Comparison of ENCODE assay signal across 8 cellular contexts in genomic region chr7:114048386-114049235, GRCh38.
DNase-seq lines count a peak whose midpoint lies in the region; ATAC-seq, FAIRE-seq and TF ChIP-seq lines count a peak whose summit lies in the region.

No MANE protein-coding gene starts in this region.

- peak overlapping the region; percentile 65 for H3K4me3 Mint-ChIP-seq in activated T-cell treated with anti-CD3 and anti-CD28 coated beads, Interleukin-2, amount 50 U/mL, for 4 hours
- peak overlapping the region; percentile 69 to 85 (median 81) for H3K4me3 Mint-ChIP-seq in naive thymus-derived CD4-positive, alpha-beta T cell

- H3K9me1 ChIP-seq in K562 (ENCODE audit: control insufficient read depth, insufficient read depth, low read length) = no peaks in the 10 kb centered on the region

- peak overlapping the region; percentile 51 for H3K4me2 ChIP-seq in K562 (ENCODE audit: insufficient read depth, low read length)

- 1% methylated on average over 12 of the region's 12 CpGs for WGBS in K562 (ENCODE audit: insufficient coverage, low coverage, missing lambda C conversion rate)
- WGBS in aorta, 2 donors = 83 to 87% methylated on average over 12 of the region's 12 CpGs
- 71 to 81% methylated on average over 12 of the region's 12 CpGs for WGBS in testis, 2 donors

- TF ChIP-seq POLR2A in K562 (conservative IDR thresholded peaks at IDR 0.05) = no peak
- TF ChIP-seq POLR2A in testis (IDR thresholded peaks at IDR 0.05) = no peak

- TF ChIP-seq EP300 in K562 (IDR thresholded peaks at IDR 0.05; ENCODE audit: low read length) = no peak

- H3K36me3 ChIP-seq in K562 (ENCODE audit: control insufficient read depth, insufficient read depth, low read length) (no peaks in the 10 kb centered on the region), aorta (ENCODE audit: control insufficient read depth in 1 of 2, insufficient read depth in 2 of 2, low read length in 1 of 2) (no peaks in the 10 kb centered on the region), testis (ENCODE audit: low read depth, missing control alignments) (no peaks in the 10 kb centered on the region)
- H3K36me3 ChIP-seq in naive thymus-derived CD4-positive, alpha-beta T cell (ENCODE audit: control insufficient read depth in 2 of 3, insufficient read depth in 3 of 3, low read length in 3 of 3) = no peaks in the 10 kb centered on the region

- no peaks in the 10 kb centered on the region for H4K20me1 ChIP-seq in K562 (replicated peaks; ENCODE audit: control insufficient read depth, insufficient read depth, low read length)

- in situ Hi-C loops in K562 (cut with MboI) = no loop called here

- H3K27ac ChIP-seq in K562 (ENCODE audit: extremely low read depth, low read depth, low read length) = no peak overlapping the region
- no peak overlapping the region for H3K27ac ChIP-seq in naive thymus-derived CD4-positive, alpha-beta T cell (ENCODE audit: low read depth, low read length)
- H3K27ac ChIP-seq in aorta (ENCODE audit: low read depth in 1 of 2, low read length in 2 of 2) = no peak overlapping the region
- H3K27ac ChIP-seq in testis = no peak overlapping the region

- H3K4me1 ChIP-seq in K562 (replicated peaks in 1 of 2; ENCODE audit: control insufficient read depth in 2 of 2, insufficient read depth in 2 of 2, low read length in 2 of 2) (no peaks in the 10 kb centered on the region), aorta (ENCODE audit: control insufficient read depth in 1 of 2, insufficient read depth in 2 of 2, low read length in 2 of 2) (peaks cover 0 to 1% of the 10 kb centered on the region in 2 donors), testis (no peaks in the 10 kb centered on the region)
- no peaks in the 10 kb centered on the region for H3K4me1 ChIP-seq in naive thymus-derived CD4-positive, alpha-beta T cell (ENCODE audit: control insufficient read depth in 2 of 2, insufficient read depth in 2 of 2, low read length in 2 of 2)

- H3K9me3 Mint-ChIP-seq in activated T-cell treated with anti-CD3 and anti-CD28 coated beads, Interleukin-2, amount 50 U/mL, for 4 hours = no peaks in the 10 kb centered on the region
- peaks cover 0 to 5% (median 0%) of the 10 kb centered on the region in 11 donors for H3K9me3 Mint-ChIP-seq in naive thymus-derived CD4-positive, alpha-beta T cell

- DNase-seq in activated T-cell treated with anti-CD3 and anti-CD28 coated beads, Interleukin-2, amount 50 U/mL, for 4 hours = no peak
- DNase-seq in activated T-cell treated with anti-CD3 and anti-CD28 coated beads for 4 hours (no peak), NCI-H2029 treated with DMSO at 0.1 percent for 48 hours (lab: John Stamatoyannopoulos, UW) (peak; percentile 64), K562 (ENCODE audit: extremely low read depth in 1 of 4, low spot score in 3 of 4) (peak in 2 of 4 experiments; percentile 13), aorta (no peak), testis (no peak)
- DNase-seq in naive thymus-derived CD4-positive, alpha-beta T cell = peak in 2 of 9 donors; percentile 0 to 7

- H3K27me3 Mint-ChIP-seq in activated T-cell treated with anti-CD3 and anti-CD28 coated beads, Interleukin-2, amount 50 U/mL, for 4 hours (ENCODE audit: low read depth) = no peaks in the 10 kb centered on the region
- H3K27me3 Mint-ChIP-seq in naive thymus-derived CD4-positive, alpha-beta T cell = peaks cover 0 to 4% (median 0%) of the 10 kb centered on the region in 5 donors

- peak overlapping the region; percentile 68 for H2AFZ ChIP-seq in K562 (ENCODE audit: low read depth, low read length)

- peak overlapping the region in 7 of 9 donors; percentile 2 to 75 (median 55) for H3K27ac Mint-ChIP-seq in naive thymus-derived CD4-positive, alpha-beta T cell

- TF ChIP-seq RAD21 in K562 (CRISPR knock-in tag; conservative IDR thresholded peaks at IDR 0.05 in 1 of 2, IDR thresholded peaks at IDR 0.05 in 1 of 2) = no peak

- no peaks in the 10 kb centered on the region for H3K79me2 ChIP-seq in K562 (ENCODE audit: control insufficient read depth, insufficient read depth, low read length)

- H3K36me3 Mint-ChIP-seq in activated T-cell treated with anti-CD3 and anti-CD28 coated beads, Interleukin-2, amount 50 U/mL, for 4 hours (ENCODE audit: insufficient read depth) = peaks cover 1% of the 10 kb centered on the region
- H3K36me3 Mint-ChIP-seq in naive thymus-derived CD4-positive, alpha-beta T cell = peaks cover 0 to 4% (median 0%) of the 10 kb centered on the region in 5 donors

- intact Hi-C loops in K562 (cut with micrococcal nuclease) (no loop called here), aorta (cut with DNase I) (no loop called here), testis (cut with DNase I; ENCODE audit: low total_unique reads) (no loop called here)
- intact Hi-C loops in naive thymus-derived CD4-positive, alpha-beta T cell (cut with micrococcal nuclease) = no loop called here

- no peaks in the 10 kb centered on the region for H3K27me3 ChIP-seq in K562 (ENCODE audit: control insufficient read depth in 2 of 2, insufficient read depth in 2 of 2, low read length in 2 of 2)
- no peaks in the 10 kb centered on the region for H3K27me3 ChIP-seq in naive thymus-derived CD4-positive, alpha-beta T cell (ENCODE audit: control insufficient read depth in 2 of 2, insufficient read depth in 2 of 2, low read length in 2 of 2)
- no peaks in the 10 kb centered on the region for H3K27me3 ChIP-seq in aorta (ENCODE audit: control insufficient read depth in 1 of 2, insufficient read depth in 2 of 2, low read length in 1 of 2)
- no peaks in the 10 kb centered on the region for H3K27me3 ChIP-seq in testis

- CTCF ChIA-PET in K562 (lab: Yijun Ruan, JAX; ENCODE audit: low intra/inter-chr PET ratio) = no interaction called here
- CTCF ChIA-PET in naive thymus-derived CD4-positive, alpha-beta T cell (lab: Charles Lee) = no interaction called here

- H3K9ac ChIP-seq in K562 (ENCODE audit: insufficient read depth in 1 of 2, low read depth in 2 of 2, low read length in 2 of 2) = no peak overlapping the region

- BruUV-seq in K562 (replicated peaks; lab: Mats Ljungman, UMichigan) = no TSS peak

- no peaks in the 10 kb centered on the region; the same call in 1 of the 2 replicates for H3K9me3 ChIP-seq in K562 (replicated peaks; ENCODE audit: control insufficient read depth, insufficient read depth, low read depth, low read length)
- H3K9me3 ChIP-seq in naive thymus-derived CD4-positive, alpha-beta T cell (ENCODE audit: control insufficient read depth in 2 of 3, low read length in 3 of 3) = no peaks in the 10 kb centered on the region
- no peaks in the 10 kb centered on the region for H3K9me3 ChIP-seq in aorta (ENCODE audit: control insufficient read depth, low read length)
- H3K9me3 ChIP-seq in testis = no peaks in the 10 kb centered on the region

- TF ChIP-seq CTCF in K562 (IDR thresholded peaks at IDR 0.05 in 2 of 3, conservative IDR thresholded peaks at IDR 0.05 in 1 of 3; ENCODE audit: insufficient read depth in 2 of 3, low read depth in 1 of 3, low read length in 3 of 3) = no peak
- TF ChIP-seq CTCF in testis (IDR thresholded peaks at IDR 0.05) = no peak

- FAIRE-seq in K562 (lab: Jason Lieb, UNC) = no peak

- ATAC-seq in activated T-cell treated with anti-CD3 and anti-CD28 coated beads, Interleukin-2, amount 50 U/mL, for 4 hours = peak; percentile 37 to 46
- ATAC-seq in K562 = no peak
- ATAC-seq in naive thymus-derived CD4-positive, alpha-beta T cell = peak; percentile 25
- no peak for ATAC-seq in GM19463 (IDR thresholded peaks at IDR 0.05; ENCODE audit: unreplicated experiment)
- ATAC-seq in aorta (ENCODE audit: low FRiP score) = no peak

- H3K4me1 Mint-ChIP-seq in activated T-cell treated with anti-CD3 and anti-CD28 coated beads, Interleukin-2, amount 50 U/mL, for 4 hours (ENCODE audit: low read depth) = peaks cover 21% of the 10 kb centered on the region
- peaks cover 6 to 31% (median 13%) of the 10 kb centered on the region in 7 donors for H3K4me1 Mint-ChIP-seq in naive thymus-derived CD4-positive, alpha-beta T cell

- H3K4me3 ChIP-seq in K562 = no peak overlapping the region; the same call in 1 of the 2 replicates
- peak overlapping the region; percentile 58 for H3K4me3 ChIP-seq in naive thymus-derived CD4-positive, alpha-beta T cell (ENCODE audit: low read length)
- H3K4me3 ChIP-seq in aorta (ENCODE audit: low read length in 2 of 2) = no peak overlapping the region
- H3K4me3 ChIP-seq in testis = no peak overlapping the region

- POLR2A ChIA-PET in K562 (lab: Yijun Ruan, JAX) = no interaction called here
- POLR2A ChIA-PET in naive thymus-derived CD4-positive, alpha-beta T cell (lab: Charles Lee) = no interaction called here

TF ChIP-seq in K562, 482 proteins besides CTCF, POLR2A, EP300 and RAD21 (continues in another document):
- no peak for TF ChIP-seq ZBTB9 (CRISPR knock-in tag; IDR thresholded peaks at IDR 0.05)
- no peak for TF ChIP-seq PHTF2 (CRISPR knock-in tag; IDR thresholded peaks at IDR 0.05)
- no peak for TF ChIP-seq HNRNPH1 (optimal IDR thresholded peaks at IDR 0.05; ENCODE audit: low read depth, low read length)
- no peak for TF ChIP-seq POLR2AphosphoS2 (IDR thresholded peaks at IDR 0.05; ENCODE audit: low read length)
- no peak for TF ChIP-seq SOX6 (IDR thresholded peaks at IDR 0.05)
- TF ChIP-seq CXXC5 (CRISPR knock-in tag; IDR thresholded peaks at IDR 0.05) = 0 out of 2 replicates have a peak, but pooled peaks have one; percentile 8
- TF ChIP-seq PHF8 (IDR thresholded peaks at IDR 0.05; ENCODE audit: borderline replicate concordance, low read length) = peak; percentile 11; the same call in 1 of the 2 replicates
- 0 out of 2 replicates have a peak, but pooled peaks have one; percentile 34 for TF ChIP-seq DIDO1 (tag; IDR thresholded peaks at IDR 0.05; ENCODE audit: low read depth)
- peak; percentile 92; the same call in 1 of the 2 replicates for TF ChIP-seq IRF2 (CRISPR knock-in tag; IDR thresholded peaks at IDR 0.05)
- TF ChIP-seq NR2C2 (CRISPR knock-in tag; IDR thresholded peaks at IDR 0.05) = no peak
- 0 out of 2 replicates have a peak, but pooled peaks have one; percentile 21 for TF ChIP-seq NR2C2 (tag; IDR thresholded peaks at IDR 0.05)
- no peak for TF ChIP-seq PML (IDR thresholded peaks at IDR 0.05; ENCODE audit: low read length)

Comparison
In these comparisons a context has a peak if more than half of its experiments do, and no peak if none do; other contexts are left out.
1. ATAC-seq: peak in activated T-cell treated with anti-CD3 and anti-CD28 coated beads, Interleukin-2, amount 50 U/mL, for 4 hours (2 of 2) and naive thymus-derived CD4-positive, alpha-beta T cell (single experiment); none in K562 (single experiment), GM19463 (single experiment) and aorta (single experiment).